Comparison of ENCODE assay signal across 21 cellular contexts in the genomic region with DNA sequence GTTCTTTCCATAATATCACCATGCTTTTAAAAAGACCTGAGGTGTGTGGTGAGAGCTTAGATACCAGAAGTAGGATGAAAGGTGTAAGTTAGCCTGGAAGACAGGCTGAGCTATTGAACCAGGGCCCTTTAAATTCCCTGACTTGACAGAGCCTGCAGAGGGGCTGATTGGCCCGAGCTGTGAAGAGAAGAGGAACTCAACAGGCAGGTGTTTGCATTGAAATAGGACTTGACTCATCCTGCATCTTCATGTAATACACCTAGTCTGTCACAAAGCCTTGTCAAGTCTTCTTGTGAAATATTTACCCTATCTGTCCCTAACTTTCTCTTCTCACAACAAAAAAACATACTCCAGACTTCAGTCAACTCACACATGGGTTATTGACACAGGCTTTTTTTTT. TPM values are rescaled to one million over a fixed set of nuclear protein-coding genes. Genes with fewer than 3 reads are reported as not detected.
"Had no signal": no experiment of that assay in that cellular context is flagged by ENCODE, and none has a peak within 500 bp of the region (broad histone marks: within the 10 kb centered on the region; RNA-seq: fewer than 3 reads in every experiment).

No MANE protein-coding gene starts in this region.

- H3K4me3 ChIP-seq: esophagus muscularis mucosa, prostate gland, skin epidermis, thyroid gland had no signal

- H3K27me3 ChIP-seq: thyroid gland had no signal

- H3K36me3 Mint-ChIP-seq: activated naive CD4-positive, alpha-beta T cell treated with anti-CD3 and anti-CD28 coated beads, Interleukin-2, amount 50 U/mL, for 24 hours; immature natural killer cell; stimulated activated naive B cell treated with anti-CD40 and anti-IgM and Interleukin-4, amounts not matched to agents 10 μg/mL and 1 μg/mL and 100 μg/mL, for 72 hours had no signal

- H3K9me3 ChIP-seq: esophagus muscularis mucosa, prostate gland, thyroid gland had no signal

- H3K27ac Mint-ChIP-seq: activated CD8-positive, alpha-beta T cell treated with anti-CD3 and anti-CD28 coated beads, Interleukin-2, amount 10 ng/mL, durations not matched to agents 7 days and 5 days; activated naive CD4-positive, alpha-beta T cell treated with anti-CD3 and anti-CD28 coated beads, Interleukin-2, amount 50 U/mL, for 24 hours; immature natural killer cell; nephron progenitor cell; stimulated activated naive B cell treated with anti-CD40 and anti-IgM and Interleukin-4, amounts not matched to agents 10 μg/mL and 1 μg/mL and 100 μg/mL, for 72 hours had no signal

- H3K27ac ChIP-seq: esophagus muscularis mucosa, prostate gland, skin epidermis, thyroid gland, VCaP had no signal

- H3K36me3 ChIP-seq: esophagus muscularis mucosa, prostate gland, thyroid gland had no signal

- H3K9me3 Mint-ChIP-seq: activated naive CD4-positive, alpha-beta T cell treated with anti-CD3 and anti-CD28 coated beads, Interleukin-2, amount 50 U/mL, for 24 hours; immature natural killer cell; nephron progenitor cell; stimulated activated naive B cell treated with anti-CD40 and anti-IgM and Interleukin-4, amounts not matched to agents 10 μg/mL and 1 μg/mL and 100 μg/mL, for 72 hours had no signal

- H3K4me3 Mint-ChIP-seq: activated CD8-positive, alpha-beta T cell treated with anti-CD3 and anti-CD28 coated beads, Interleukin-2, amount 10 ng/mL, durations not matched to agents 7 days and 5 days; activated naive CD4-positive, alpha-beta T cell treated with anti-CD3 and anti-CD28 coated beads, Interleukin-2, amount 50 U/mL, for 24 hours; immature natural killer cell; nephron progenitor cell; stimulated activated naive B cell treated with anti-CD40 and anti-IgM and Interleukin-4, amounts not matched to agents 10 μg/mL and 1 μg/mL and 100 μg/mL, for 72 hours had no signal

- ATAC-seq: activated CD8-positive, alpha-beta T cell treated with anti-CD3 and anti-CD28 coated beads, Interleukin-2, amount 10 ng/mL, durations not matched to agents 7 days and 5 days; right cardiac atrium had no signal

- DNase-seq: activated CD8-positive, alpha-beta memory T cell treated with anti-CD3 and anti-CD28 coated beads, Interleukin-2, amount 50 U/mL, for 4 hours; activated CD8-positive, alpha-beta T cell treated with anti-CD3 and anti-CD28 coated beads, Interleukin-2, amount 10 ng/mL, durations not matched to agents 7 days and 5 days; activated effector memory CD4-positive, alpha-beta T cell treated with anti-CD3 and anti-CD28 coated beads, Interleukin-2, amount 50 U/mL, for 16 hours; activated T-cell treated with anti-CD3 and anti-CD28 coated beads, Interleukin-2, amount 50 U/mL, for 48 hours; glutamatergic neuron; hypothalamus; immature natural killer cell; nephron progenitor cell; right cardiac atrium; stimulated activated CD4-positive, alpha-beta T cell treated with anti-CD3 and anti-CD28 coated beads, Interleukin-15, amount 100 ng/mL, for 24 hours; stimulated activated CD4-positive, alpha-beta T cell treated with anti-CD3 and anti-CD28 coated beads, Interleukin-4, amount 100 ng/mL, for 1 hour; stimulated activated naive B cell treated with anti-CD40 and anti-IgM and Interleukin-4, amounts not matched to agents 10 μg/mL and 1 μg/mL and 100 μg/mL, for 72 hours; T1000; thyroid gland had no signal

- H3K4me1 ChIP-seq: esophagus muscularis mucosa, thyroid gland had no signal

- H3K4me1 Mint-ChIP-seq: immature natural killer cell; stimulated activated naive B cell treated with anti-CD40 and anti-IgM and Interleukin-4, amounts not matched to agents 10 μg/mL and 1 μg/mL and 100 μg/mL, for 72 hours had no signal

- H3K27me3 Mint-ChIP-seq: activated naive CD4-positive, alpha-beta T cell treated with anti-CD3 and anti-CD28 coated beads, Interleukin-2, amount 50 U/mL, for 24 hours had no signal

RNA-seq across cellular contexts. Expression of gene HEMGN, which starts 28.5 kb away (rescaled TPM):
- total RNA-seq: osteoblast, right cardiac atrium had no signal
- polyA plus RNA-seq: right cardiac atrium, urinary bladder had no signal
